In the genomic region with DNA sequence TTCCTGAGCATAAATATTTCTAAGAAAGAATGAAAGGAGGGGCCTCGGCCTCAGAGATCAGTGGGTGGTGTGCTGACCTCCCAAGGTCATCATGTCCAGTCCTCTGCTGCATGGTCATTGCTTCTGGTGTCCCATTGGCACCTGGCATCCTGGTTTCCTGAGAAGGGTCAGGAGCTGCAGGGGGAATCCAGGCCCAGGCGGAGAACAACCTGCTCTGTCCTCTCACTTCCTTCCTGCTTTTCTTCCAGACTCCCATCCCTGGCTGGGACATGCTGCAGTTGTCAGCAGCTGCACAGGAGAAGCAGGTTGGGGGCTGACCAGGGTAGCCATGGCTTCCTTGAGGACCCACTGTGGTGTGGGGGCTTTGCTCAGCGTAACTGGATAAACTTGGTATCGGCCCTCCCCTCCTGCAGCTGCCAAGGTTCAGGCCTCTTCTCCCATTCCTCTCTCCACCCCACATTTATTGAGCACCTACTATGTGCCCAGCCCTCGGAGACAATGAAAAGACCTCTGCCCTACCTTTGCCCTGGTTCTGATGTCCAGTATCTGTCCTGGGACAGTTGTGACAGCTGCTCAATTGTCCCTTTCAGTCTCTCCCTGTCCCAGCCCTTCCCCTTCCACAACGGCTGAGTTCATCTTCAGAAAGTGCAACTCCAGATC, we compare ENCODE assay signal across 13 cellular contexts.
DNase-seq lines count a peak whose midpoint lies in the region; ATAC-seq and TF ChIP-seq lines count a peak whose summit lies in the region.
"Had no signal": no experiment of that assay in that cellular context is flagged by ENCODE, and none has a peak within 500 bp of the region (broad histone marks: within the 10 kb centered on the region; RNA-seq: fewer than 3 reads in every experiment).

No MANE protein-coding gene starts in this region.

- peak overlapping the region; percentile 62; the same call in 1 of the 2 replicates for H3K4me2 ChIP-seq in SK-N-SH

- POLR2A ChIA-PET in SK-N-SH (lab: Yijun Ruan, JAX), result no interaction called here

- H3K4me3 ChIP-seq in SK-N-SH (ENCODE audit: low read depth in 2 of 2, low read length in 1 of 2) (no peak overlapping the region), colonic mucosa (no peak overlapping the region), thoracic aorta (peak overlapping the region; percentile 27)
- H3K4me3 ChIP-seq: GM12878, ovary, SJCRH30 had no signal

- H4K20me1 ChIP-seq in SK-N-SH (ENCODE audit: insufficient read depth), result no peaks in the 10 kb centered on the region

- ATAC-seq in SK-N-SH treated with all-trans-retinoic acid at 6 μM for 48 hours, result no peak
- no peak for ATAC-seq in thoracic aorta (ENCODE audit: insufficient number of reproducible peaks, low FRiP score, low read depth)
- no peak for ATAC-seq in HG02623 (IDR thresholded peaks at IDR 0.05; ENCODE audit: unreplicated experiment)
- ATAC-seq: GM12878 had no signal

- intact Hi-C loops in colonic mucosa (cut with DNase I), result no loop called here

- H3K4me1 ChIP-seq in SK-N-SH (ENCODE audit: control insufficient read depth in 1 of 2, insufficient read depth in 2 of 2, low read depth in 1 of 2, low read length in 1 of 2) (peaks cover 5 to 25% of the 10 kb centered on the region in 2 experiments; a peak in 2 of 4 replicates), colonic mucosa (no peaks in the 10 kb centered on the region), thoracic aorta (ENCODE audit: control insufficient read depth in 1 of 2, low read depth in 2 of 2) (peaks cover 7 to 22% of the 10 kb centered on the region in 2 donors)

- no peaks in the 10 kb centered on the region for H3K79me2 ChIP-seq in SK-N-SH (ENCODE audit: insufficient read depth)

- DNase-seq in SK-N-SH, result no peak
- no peak for DNase-seq in colonic mucosa
- peak; percentile 17 to 19 for DNase-seq in lung microvascular endothelial cell (ENCODE audit: low read depth in 2 of 2)
- no peak for DNase-seq in thoracic aorta (ENCODE audit: low spot score)
- no peak for DNase-seq in hepatic stellate cell (ENCODE audit: low spot score)
- DNase-seq in EL, result no peak
- DNase-seq: 8988T, GOT3 had no signal

- CTCF ChIA-PET in SK-N-SH (lab: Yijun Ruan, JAX), result interaction anchor here (1.0 to 1.7 kb wide), 4 partner anchors 8 to 160 kb away, joined by 3 to 4 read pairs (median 4); no protein-coding TSS in a partner anchor

- TF ChIP-seq CTCF in SK-N-SH (IDR thresholded peaks at IDR 0.05) (no peak), colonic mucosa (IDR thresholded peaks at IDR 0.05) (no peak), thoracic aorta (IDR thresholded peaks at IDR 0.05) (no peak)

- peak overlapping the region; percentile 44; the same call in 1 of the 2 replicates for H2AFZ ChIP-seq in SK-N-SH (ENCODE audit: low read depth)

- H3K27me3 ChIP-seq in SK-N-SH (ENCODE audit: insufficient read depth) (no peaks in the 10 kb centered on the region), colonic mucosa (no peaks in the 10 kb centered on the region), thoracic aorta (replicated peaks; ENCODE audit: insufficient read depth) (no peaks in the 10 kb centered on the region)
- H3K27me3 ChIP-seq: ovary had no signal

- H3K9ac ChIP-seq in SK-N-SH (no peak overlapping the region), colonic mucosa (ENCODE audit: low read depth in 2 of 2, low read length in 2 of 2) (peak overlapping the region; percentile 13 to 33)

- H3F3A ChIP-seq in SK-N-SH (replicated peaks; ENCODE audit: insufficient read depth), result no peaks in the 10 kb centered on the region

- H3K9me3 ChIP-seq in SK-N-SH (no peaks in the 10 kb centered on the region), colonic mucosa (no peaks in the 10 kb centered on the region), thoracic aorta (no peaks in the 10 kb centered on the region)
- H3K9me3 ChIP-seq: ovary, SJCRH30 had no signal

- WGBS in SK-N-SH (ENCODE audit: low lambda C conversion rate), result 77% methylated on average over 5 of the region's 6 CpGs

- H3K36me3 ChIP-seq in SK-N-SH (replicated peaks in 1 of 2; ENCODE audit: control insufficient read depth in 1 of 2, insufficient read depth in 2 of 2, low read length in 1 of 2) (no peaks in the 10 kb centered on the region), colonic mucosa (no peaks in the 10 kb centered on the region), thoracic aorta (no peaks in the 10 kb centered on the region)
- H3K36me3 ChIP-seq: ovary, SJCRH30 had no signal

- TF ChIP-seq RAD21 in SK-N-SH (IDR thresholded peaks at IDR 0.05; ENCODE audit: low read length), result no peak

- peak overlapping the region; percentile 63 to 92; a peak in 3 of 4 replicates for H3K27ac ChIP-seq in SK-N-SH (ENCODE audit: low read depth in 2 of 2, low read length in 1 of 2)
- H3K27ac ChIP-seq in colonic mucosa, result peak overlapping the region; percentile 45
- H3K27ac ChIP-seq in thoracic aorta, result peak overlapping the region; percentile 41 to 61
- H3K27ac ChIP-seq: SJCRH30 had no signal

- no peaks in the 10 kb centered on the region for H3K9me2 ChIP-seq in SK-N-SH

- no peak for TF ChIP-seq EP300 in SK-N-SH (IDR thresholded peaks at IDR 0.05; ENCODE audit: borderline replicate concordance in 1 of 2, low read depth in 1 of 2, low read length in 1 of 2)

TF ChIP-seq in SK-N-SH, 30 proteins besides CTCF, POLR2A, EP300 and RAD21 (continues in another document):
- TF ChIP-seq JUND (IDR thresholded peaks at IDR 0.05) (no peak), RCOR1 (IDR thresholded peaks at IDR 0.05; ENCODE audit: low read length) (no peak), GABPA (IDR thresholded peaks at IDR 0.05; ENCODE audit: low read depth) (no peak), TEAD4 (IDR thresholded peaks at IDR 0.05; ENCODE audit: borderline replicate concordance, insufficient read depth) (no peak), SMC3 (IDR thresholded peaks at IDR 0.05; ENCODE audit: low read depth, low read length) (no peak), ELF1 (IDR thresholded peaks at IDR 0.05) (no peak), TCF12 (IDR thresholded peaks at IDR 0.05) (no peak), EZH2phosphoT487 (IDR thresholded peaks at IDR 0.05; ENCODE audit: borderline replicate concordance, low read depth) (no peak)
- TF ChIP-seq, protein P1, sequence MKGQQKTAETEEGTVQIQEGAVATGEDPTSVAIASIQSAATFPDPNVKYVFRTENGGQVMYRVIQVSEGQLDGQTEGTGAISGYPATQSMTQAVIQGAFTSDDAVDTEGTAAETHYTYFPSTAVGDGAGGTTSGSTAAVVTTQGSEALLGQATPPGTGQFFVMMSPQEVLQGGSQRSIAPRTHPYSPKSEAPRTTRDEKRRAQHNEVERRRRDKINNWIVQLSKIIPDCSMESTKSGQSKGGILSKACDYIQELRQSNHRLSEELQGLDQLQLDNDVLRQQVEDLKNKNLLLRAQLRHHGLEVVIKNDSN (IDR thresholded peaks at IDR 0.05; ENCODE audit: borderline replicate concordance, low read depth), result no peak
- TF ChIP-seq, protein P2, sequence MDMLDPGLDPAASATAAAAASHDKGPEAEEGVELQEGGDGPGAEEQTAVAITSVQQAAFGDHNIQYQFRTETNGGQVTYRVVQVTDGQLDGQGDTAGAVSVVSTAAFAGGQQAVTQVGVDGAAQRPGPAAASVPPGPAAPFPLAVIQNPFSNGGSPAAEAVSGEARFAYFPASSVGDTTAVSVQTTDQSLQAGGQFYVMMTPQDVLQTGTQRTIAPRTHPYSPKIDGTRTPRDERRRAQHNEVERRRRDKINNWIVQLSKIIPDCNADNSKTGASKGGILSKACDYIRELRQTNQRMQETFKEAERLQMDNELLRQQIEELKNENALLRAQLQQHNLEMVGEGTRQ (IDR thresholded peaks at IDR 0.05; ENCODE audit: borderline replicate concordance, low read depth, low read length), result no peak
- TF ChIP-seq, protein P3, sequence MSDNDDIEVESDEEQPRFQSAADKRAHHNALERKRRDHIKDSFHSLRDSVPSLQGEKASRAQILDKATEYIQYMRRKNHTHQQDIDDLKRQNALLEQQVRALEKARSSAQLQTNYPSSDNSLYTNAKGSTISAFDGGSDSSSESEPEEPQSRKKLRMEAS (IDR thresholded peaks at IDR 0.05; ENCODE audit: low read depth), result no peak

TF ChIP-seq in SK-N-SH treated with all-trans-retinoic acid at 6 μM for 48 hours, 23 proteins besides CTCF, POLR2A, EP300 and RAD21 (continues in another document):
- no peak for TF ChIP-seq ARNTL (CRISPR knock-in tag; IDR thresholded peaks at IDR 0.05; ENCODE audit: borderline replicate concordance, low read depth)
- TF ChIP-seq ZNF565 (CRISPR knock-in tag; conservative IDR thresholded peaks at IDR 0.05; ENCODE audit: low read depth), result no peak
- TF ChIP-seq TOX (CRISPR knock-in tag; IDR thresholded peaks at IDR 0.05; ENCODE audit: borderline replicate concordance), result no peak
- TF ChIP-seq, protein P4, sequence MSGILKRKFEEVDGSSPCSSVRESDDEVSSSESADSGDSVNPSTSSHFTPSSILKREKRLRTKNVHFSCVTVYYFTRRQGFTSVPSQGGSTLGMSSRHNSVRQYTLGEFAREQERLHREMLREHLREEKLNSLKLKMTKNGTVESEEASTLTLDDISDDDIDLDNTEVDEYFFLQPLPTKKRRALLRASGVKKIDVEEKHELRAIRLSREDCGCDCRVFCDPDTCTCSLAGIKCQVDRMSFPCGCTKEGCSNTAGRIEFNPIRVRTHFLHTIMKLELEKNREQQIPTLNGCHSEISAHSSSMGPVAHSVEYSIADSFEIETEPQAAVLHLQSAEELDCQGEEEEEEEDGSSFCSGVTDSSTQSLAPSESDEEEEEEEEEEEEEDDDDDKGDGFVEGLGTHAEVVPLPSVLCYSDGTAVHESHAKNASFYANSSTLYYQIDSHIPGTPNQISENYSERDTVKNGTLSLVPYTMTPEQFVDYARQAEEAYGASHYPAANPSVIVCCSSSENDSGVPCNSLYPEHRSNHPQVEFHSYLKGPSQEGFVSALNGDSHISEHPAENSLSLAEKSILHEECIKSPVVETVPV (CRISPR knock-in tag; IDR thresholded peaks at IDR 0.05), result no peak
- TF ChIP-seq, protein P5, sequence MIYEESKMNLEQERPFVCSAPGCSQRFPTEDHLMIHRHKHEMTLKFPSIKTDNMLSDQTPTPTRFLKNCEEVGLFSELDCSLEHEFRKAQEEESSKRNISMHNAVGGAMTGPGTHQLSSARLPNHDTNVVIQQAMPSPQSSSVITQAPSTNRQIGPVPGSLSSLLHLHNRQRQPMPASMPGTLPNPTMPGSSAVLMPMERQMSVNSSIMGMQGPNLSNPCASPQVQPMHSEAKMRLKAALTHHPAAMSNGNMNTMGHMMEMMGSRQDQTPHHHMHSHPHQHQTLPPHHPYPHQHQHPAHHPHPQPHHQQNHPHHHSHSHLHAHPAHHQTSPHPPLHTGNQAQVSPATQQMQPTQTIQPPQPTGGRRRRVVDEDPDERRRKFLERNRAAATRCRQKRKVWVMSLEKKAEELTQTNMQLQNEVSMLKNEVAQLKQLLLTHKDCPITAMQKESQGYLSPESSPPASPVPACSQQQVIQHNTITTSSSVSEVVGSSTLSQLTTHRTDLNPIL (CRISPR knock-in tag; IDR thresholded peaks at IDR 0.05; ENCODE audit: low read depth), result no peak
- no peak for TF ChIP-seq ISL1 (CRISPR knock-in tag; IDR thresholded peaks at IDR 0.05)
- no peak for TF ChIP-seq ZNF8 (CRISPR knock-in tag; IDR thresholded peaks at IDR 0.05)
- no peak for TF ChIP-seq ZFP30 (CRISPR knock-in tag; IDR thresholded peaks at IDR 0.05)
- no peak for TF ChIP-seq TCF4 (CRISPR knock-in tag; IDR thresholded peaks at IDR 0.05; ENCODE audit: borderline replicate concordance)
- TF ChIP-seq PPARA (CRISPR knock-in tag; IDR thresholded peaks at IDR 0.05; ENCODE audit: borderline replicate concordance), result no peak
- TF ChIP-seq SNAI2 (CRISPR knock-in tag; IDR thresholded peaks at IDR 0.05), result no peak

Comparison
In these comparisons a context has a peak if more than half of its experiments do, and no peak if none do; other contexts are left out.
1. DNase-seq: peak in lung microvascular endothelial cell (2 of 2); none in SK-N-SH (single experiment), colonic mucosa (single experiment), thoracic aorta (single experiment), hepatic stellate cell (single experiment) and EL (single experiment).
2. Peak in every context shown above with its lines, with median percentiles within 50 percentile points of each other: H3K27ac ChIP-seq.